ENCODE assay signal across 8 cellular contexts in genomic region chr17:44323359-44324091, GRCh38. TPM values are rescaled to one million over a fixed set of nuclear protein-coding genes. Genes with fewer than 3 reads are reported as not detected.
DNase-seq lines count a peak whose midpoint lies in the region; ATAC-seq and TF ChIP-seq lines count a peak whose summit lies in the region.

No MANE protein-coding gene starts in this region.

- WGBS in sigmoid colon, 2 donors: 49 to 66% methylated on average over 27 of the region's 27 CpGs

- peaks cover 1% of the 10 kb centered on the region for H3K27me3 Mint-ChIP-seq in T-helper 17 cell

- H3K36me3 Mint-ChIP-seq in T-helper 17 cell (ENCODE audit: low read depth): peaks cover 2% of the 10 kb centered on the region

- H3K9me3 ChIP-seq in T-helper 17 cell (ENCODE audit: control insufficient read depth, low read length, poor library complexity, severe bottlenecking): no peaks in the 10 kb centered on the region
- H3K9me3 ChIP-seq in sigmoid colon: no peaks in the 10 kb centered on the region

- peak overlapping the region; percentile 86 for H3K4me3 ChIP-seq in GM12864 (ENCODE audit: low read depth, low read length)
- peak overlapping the region; percentile 67 to 97 (median 88) for H3K4me3 ChIP-seq in sigmoid colon

- H3K27ac ChIP-seq in foreskin keratinocyte: peak overlapping the region; percentile 39
- peak overlapping the region in 2 of 4 donors; percentile 94 to 99 for H3K27ac ChIP-seq in sigmoid colon

- peaks cover 22 to 37% (median 31%) of the 10 kb centered on the region in 4 donors for H3K36me3 ChIP-seq in sigmoid colon

- no peak for TF ChIP-seq POLR2A in sigmoid colon (IDR thresholded peaks at IDR 0.05)

- TF ChIP-seq CTCF in GM12864 (IDR thresholded peaks at IDR 0.05; ENCODE audit: low read depth, low read length, missing control alignments) (no peak), foreskin keratinocyte (conservative IDR thresholded peaks at IDR 0.05) (no peak), sigmoid colon (IDR thresholded peaks at IDR 0.05) (no peak)

- H3K4me1 ChIP-seq in foreskin keratinocyte (no peaks in the 10 kb centered on the region), sigmoid colon (peaks cover 0 to 35% (median 26%) of the 10 kb centered on the region in 4 donors)

- TF ChIP-seq EP300 in sigmoid colon (IDR thresholded peaks at IDR 0.05): no peak

- DNase-seq in GM12864 (ENCODE audit: low read depth) (no peak), T-helper 17 cell (no peak), foreskin keratinocyte (no peak), sigmoid colon (no peak), NCI-H524 treated with DMSO at 0.1 percent for 48 hours (lab: John Stamatoyannopoulos, UW) (no peak)
- DNase-seq in effector CD8-positive, alpha-beta T cell (lab: John Stamatoyannopoulos, UW): no peak
- no peak for DNase-seq in activated CD4-positive, alpha-beta T cell treated with anti-CD3 and anti-CD28 coated beads, Interleukin-2, amount 50 U/mL, for 1 hour

- H3K4me1 Mint-ChIP-seq in T-helper 17 cell: peaks cover 16% of the 10 kb centered on the region

- H3K27ac Mint-ChIP-seq in T-helper 17 cell: peak overlapping the region; percentile 24

- intact Hi-C loops in sigmoid colon (cut with DNase I): loop anchor here (1.0 kb wide), 2 partner anchors 15 to 102 kb away; partner anchors contain the start of gene RUNDC3A

- H3K4me3 Mint-ChIP-seq in T-helper 17 cell: peak overlapping the region; percentile 93

- ATAC-seq in T-helper 17 cell: no peak
- ATAC-seq in foreskin keratinocyte: no peak
- ATAC-seq in HG02571 (IDR thresholded peaks at IDR 0.05; ENCODE audit: unreplicated experiment): no peak

- H3K27me3 ChIP-seq in foreskin keratinocyte (no peaks in the 10 kb centered on the region), sigmoid colon (no peaks in the 10 kb centered on the region)

RNA-seq across cellular contexts. Expression of gene SLC25A39, which starts 1.1 kb away (rescaled TPM):
- total RNA-seq in T-helper 17 cell: 10 to 100 TPM; 75.9 to 76.5 TPM
- 171 and 183 TPM in 2 replicates for total RNA-seq in foreskin keratinocyte
- 249 and 257 TPM in 2 replicates for polyA plus RNA-seq in foreskin keratinocyte
- 10 to 100 TPM; 39.0 to 51.8 (median 43.3) TPM for total RNA-seq in sigmoid colon
- polyA plus RNA-seq in sigmoid colon: 100 to 1,000 TPM; 121 to 163 (median 136) TPM

RNA-seq across cellular contexts. Expression of gene RUNDC3A, which starts 15.1 kb away (rescaled TPM):
- under 1 TPM; 0.37 to 0.55 TPM for total RNA-seq in T-helper 17 cell
- total RNA-seq in foreskin keratinocyte: 0.14 and 0.18 TPM in 2 replicates
- 0.26 and 0.52 TPM in 2 replicates for polyA plus RNA-seq in foreskin keratinocyte
- total RNA-seq in sigmoid colon: 10 to 100 TPM in 1 of 4 donors, 1 to 10 TPM in 3; 1.2 to 10.5 (median 6.0) TPM
- polyA plus RNA-seq in sigmoid colon: 1 to 10 TPM in 2 of 3 donors, under 1 TPM in 1; 0.46 to 2.5 (median 1.2) TPM

RNA-seq across cellular contexts. Expression of gene GRN, which starts 21.6 kb away (rescaled TPM):
- total RNA-seq in T-helper 17 cell: 10 to 100 TPM; 31.7 to 47.7 TPM
- 272 and 283 TPM in 2 replicates for total RNA-seq in foreskin keratinocyte
- polyA plus RNA-seq in foreskin keratinocyte: 290 and 301 TPM in 2 replicates
- total RNA-seq in sigmoid colon: 100 to 1,000 TPM; 141 to 245 (median 171) TPM
- polyA plus RNA-seq in sigmoid colon: 100 to 1,000 TPM in 2 of 3 donors, 10 to 100 TPM in 1; 69.7 to 245 (median 218) TPM

RNA-seq across cellular contexts. Expression of gene FAM171A2, which starts 40.1 kb away (rescaled TPM):
- total RNA-seq in T-helper 17 cell: under 1 TPM; 0.07 to 0.31 TPM
- 1.4 and 1.6 TPM in 2 replicates for total RNA-seq in foreskin keratinocyte
- polyA plus RNA-seq in foreskin keratinocyte: 0.98 and 1.3 TPM in 2 replicates
- 1 to 10 TPM in 3 of 4 donors, under 1 TPM in 1; 0.66 to 1.7 (median 1.5) TPM for total RNA-seq in sigmoid colon
- polyA plus RNA-seq in sigmoid colon: under 1 TPM in 1 of 3 donors, not detected in 2; 0.67 TPM

RNA-seq across cellular contexts. Expression of gene SLC4A1, which starts 55.6 kb away (rescaled TPM):
- total RNA-seq in T-helper 17 cell: not detected
- not detected in 2 replicates for total RNA-seq in foreskin keratinocyte
- polyA plus RNA-seq in foreskin keratinocyte: not detected in 2 replicates
- under 1 TPM in 1 of 4 donors, not detected in 3; under 0.01 TPM for total RNA-seq in sigmoid colon
- under 1 TPM in 1 of 3 donors, not detected in 2; 0.23 TPM for polyA plus RNA-seq in sigmoid colon
